Comparison of ENCODE assay signal across 9 cellular contexts in genomic region chr1:12433323-12434053, GRCh38.
DNase-seq lines count a peak whose midpoint lies in the region; ATAC-seq and TF ChIP-seq lines count a peak whose summit lies in the region.
"Had no signal": no experiment of that assay in that cellular context is flagged by ENCODE, and none has a peak within 500 bp of the region (broad histone marks: within the 10 kb centered on the region; RNA-seq: fewer than 3 reads in every experiment).

No MANE protein-coding gene starts in this region.

- intact Hi-C loops in esophagus squamous epithelium (cut with DNase I), result no loop called here

- DNase-seq in COLO829 (ENCODE audit: low spot score) (peak; percentile 38), RPMI7951 (ENCODE audit: low read depth) (peak; percentile 63), esophagus squamous epithelium (lab: John Stamatoyannopoulos, UW) (no peak), omental fat pad (ENCODE audit: low spot score) (no peak), GDM1 (lab: John Stamatoyannopoulos, UW) (no peak), NOMO-1 treated with DMSO at 0.1 percent for 48 hours (lab: John Stamatoyannopoulos, UW; ENCODE audit: unreplicated experiment) (no peak), NCI-H524 (lab: John Stamatoyannopoulos, UW) (no peak)
- DNase-seq: midbrain had no signal

- peak overlapping the region; percentile 81 to 89 (median 86) for H3K27ac ChIP-seq in esophagus squamous epithelium

- ATAC-seq in omental fat pad (ENCODE audit: low FRiP score) (peak; percentile 46), GM19324 (IDR thresholded peaks at IDR 0.05; ENCODE audit: low FRiP score, unreplicated experiment) (no peak)

- 32 to 71% methylated on average over 4 to 11 of the region's 12 CpGs for WGBS in esophagus squamous epithelium, 2 donors

- H3K36me3 ChIP-seq in esophagus squamous epithelium, result peaks cover 0 to 41% (median 0%) of the 10 kb centered on the region in 3 donors

- H3K9me3 ChIP-seq in esophagus squamous epithelium, result no peaks in the 10 kb centered on the region

- no peak for TF ChIP-seq POLR2A in esophagus squamous epithelium (IDR thresholded peaks at IDR 0.05)

- peak overlapping the region in 1 of 4 donors; percentile 7 for H3K4me3 ChIP-seq in esophagus squamous epithelium

- H3K27me3 ChIP-seq in esophagus squamous epithelium, result no peaks in the 10 kb centered on the region

- peaks cover 46 to 73% (median 58%) of the 10 kb centered on the region in 3 donors for H3K4me1 ChIP-seq in esophagus squamous epithelium

- TF ChIP-seq CTCF in esophagus squamous epithelium (IDR thresholded peaks at IDR 0.05), result no peak
- no peak for TF ChIP-seq CTCF in omental fat pad (IDR thresholded peaks at IDR 0.05)

Comparison
In these comparisons a context has a peak if more than half of its experiments do, and no peak if none do; other contexts are left out.
1. DNase-seq: peak in COLO829 (single experiment) and RPMI7951 (single experiment); none in esophagus squamous epithelium (single experiment), omental fat pad (single experiment), GDM1 (single experiment), NOMO-1 treated with DMSO at 0.1 percent for 48 hours (single experiment) and NCI-H524 (0 of 2).